In genomic region chrX:54359408-54359807, GRCh38 we compare ENCODE assay signal across 10 cellular contexts. TPM values are rescaled to one million over a fixed set of nuclear protein-coding genes. Genes with fewer than 3 reads are reported as not detected.
DNase-seq lines count a peak whose midpoint lies in the region; ATAC-seq and TF ChIP-seq lines count a peak whose summit lies in the region.
"Had no signal": no experiment of that assay in that cellular context is flagged by ENCODE, and none has a peak within 500 bp of the region (broad histone marks: within the 10 kb centered on the region; RNA-seq: fewer than 3 reads in every experiment).

No MANE protein-coding gene starts in this region.

- no peak for TF ChIP-seq CTCF in heart right ventricle (IDR thresholded peaks at IDR 0.05)
- no peak for TF ChIP-seq CTCF in astrocyte of the cerebellum (IDR thresholded peaks at IDR 0.05; ENCODE audit: low read depth, low read length, missing control alignments)
- TF ChIP-seq CTCF in lower lobe of right lung (IDR thresholded peaks at IDR 0.05), result no peak
- TF ChIP-seq CTCF in testis (IDR thresholded peaks at IDR 0.05), result no peak
- TF ChIP-seq CTCF in omental fat pad (IDR thresholded peaks at IDR 0.05), result no peak

- DNase-seq in heart right ventricle (no peak), left ventricle myocardium superior (no peak), astrocyte of the cerebellum (ENCODE audit: low read depth) (no peak), lower lobe of right lung (no peak), testis (no peak), omental fat pad (ENCODE audit: low spot score) (no peak), AG08395 (ENCODE audit: low spot score) (no peak)
- DNase-seq: MV-4-11 had no signal

- intact Hi-C loops in heart right ventricle (cut with DNase I), result no loop called here
- intact Hi-C loops in left ventricle myocardium superior (cut with micrococcal nuclease), result no loop called here
- intact Hi-C loops in lower lobe of right lung (cut with DNase I), result no loop called here
- intact Hi-C loops in testis (cut with DNase I; ENCODE audit: low total_unique reads), result no loop called here

- H3K4me3 ChIP-seq in heart right ventricle, result peak overlapping the region in 7 of 10 donors; percentile 40 to 64 (median 57)
- H3K4me3 ChIP-seq in astrocyte of the cerebellum (ENCODE audit: low read depth, low read length), result peak overlapping the region; percentile 60
- H3K4me3 ChIP-seq in lower lobe of right lung, result peak overlapping the region; percentile 52
- H3K4me3 ChIP-seq in testis, result peak overlapping the region; percentile 63 to 76

- no peak for TF ChIP-seq POLR2A in testis (IDR thresholded peaks at IDR 0.05)

- H3K27ac ChIP-seq in heart right ventricle (no peak overlapping the region), lower lobe of right lung (no peak overlapping the region), testis (peak overlapping the region; percentile 70 to 83)

- ATAC-seq in heart right ventricle (no peak), left ventricle myocardium superior (no peak), lower lobe of right lung (no peak), HG02623 (IDR thresholded peaks at IDR 0.05; ENCODE audit: unreplicated experiment) (no peak), omental fat pad (ENCODE audit: low FRiP score) (no peak)

- in situ Hi-C loops in astrocyte of the cerebellum (cut with HindIII; ENCODE audit: low sequenced_read_pairs), result no loop called here

- H3K4me1 ChIP-seq in heart right ventricle (peaks cover 0 to 10% (median 3%) of the 10 kb centered on the region in 9 donors), lower lobe of right lung (no peaks in the 10 kb centered on the region), testis (no peaks in the 10 kb centered on the region)

- no peaks in the 10 kb centered on the region for H3K36me3 ChIP-seq in heart right ventricle
- H3K36me3 ChIP-seq in lower lobe of right lung, result no peaks in the 10 kb centered on the region
- no peaks in the 10 kb centered on the region for H3K36me3 ChIP-seq in testis (ENCODE audit: low read depth, missing control alignments)

- 57 to 73% methylated on average over 4 of the region's 4 CpGs for WGBS in heart right ventricle, 2 donors
- 58 to 72% methylated on average over 4 of the region's 4 CpGs for WGBS in testis, 2 donors

- H3K27me3 ChIP-seq in heart right ventricle (peaks cover 0 to 83% (median 0%) of the 10 kb centered on the region in 7 donors), lower lobe of right lung (ENCODE audit: low read depth) (no peaks in the 10 kb centered on the region), testis (no peaks in the 10 kb centered on the region)

- peaks cover 0 to 9% (median 0%) of the 10 kb centered on the region in 11 donors for H3K9me3 ChIP-seq in heart right ventricle
- H3K9me3 ChIP-seq in lower lobe of right lung, result no peaks in the 10 kb centered on the region
- no peaks in the 10 kb centered on the region for H3K9me3 ChIP-seq in testis

RNA-seq across cellular contexts. Expression of gene WNK3, which starts 1.6 kb away (rescaled TPM):
- total RNA-seq in heart right ventricle (1 to 10 TPM in 1 of 10 donors, under 1 TPM in 9; 0.19 to 2.3 (median 0.36) TPM), left ventricle myocardium superior (0.92 TPM), lower lobe of right lung (0.62 TPM), testis (100 to 1,000 TPM; 104 to 110 TPM), omental fat pad (1 to 10 TPM; 1.4 to 2.7 (median 1.6) TPM)
- polyA plus RNA-seq in heart right ventricle (under 1 TPM; 0.22 to 0.36 TPM), testis (ENCODE audit: insufficient read depth, low read depth, low replicate concordance) (18.1 TPM)
- total RNA-seq: T-helper 2 cell treated with Interferon-gamma antibody and Interleukin-4, amounts not matched to agents 100 ng/mL and 5 ng/mL, for 36 hours had no signal

Comparison
In these comparisons a context has a peak if more than half of its experiments do, and no peak if none do; other contexts are left out.
1. H3K27ac ChIP-seq: peak in testis (2 of 2); none in heart right ventricle (0 of 10) and lower lobe of right lung (single experiment).
2. RNA of gene WNK3, which starts 1.6 kb away (total RNA-seq): 104 to 110 TPM in testis; 1.4 to 2.7 TPM in omental fat pad, 0.92 TPM in left ventricle myocardium superior (single experiment), 0.62 TPM in lower lobe of right lung (single experiment) and 0.19 to 2.3 TPM in heart right ventricle; every median in the first group is over 10 times any median in the second.
3. Peak in every context shown above with its lines, with median percentiles within 50 percentile points of each other: H3K4me3 ChIP-seq.